4 cellular contexts compared by ENCODE assay signal in the genomic region with DNA sequence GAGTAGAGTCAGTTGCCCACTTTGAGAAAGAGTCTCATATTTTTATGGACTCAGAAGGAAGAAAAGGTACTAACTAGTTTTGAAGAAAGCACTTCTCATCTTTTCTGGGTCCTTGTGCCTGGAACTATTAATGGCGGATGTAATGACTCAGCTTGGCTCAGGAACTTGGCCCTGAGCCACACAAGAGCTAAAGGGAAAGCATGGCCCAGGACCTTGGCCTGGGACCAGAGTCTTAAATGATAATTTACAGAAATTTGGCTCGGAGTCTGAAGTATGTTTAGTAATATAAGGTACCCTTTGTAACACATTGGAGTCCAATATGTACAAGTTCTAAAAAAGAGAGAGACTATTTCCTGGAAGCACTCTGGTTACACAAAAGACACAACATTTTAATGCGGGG. TPM values are rescaled to one million over a fixed set of nuclear protein-coding genes. Genes with fewer than 3 reads are reported as not detected.
"Had no signal": no experiment of that assay in that cellular context is flagged by ENCODE, and none has a peak within 500 bp of the region (broad histone marks: within the 10 kb centered on the region; RNA-seq: fewer than 3 reads in every experiment).

No MANE protein-coding gene starts in this region.

RNA-seq across cellular contexts. Expression of a gene that starts 4.6 kb away (rescaled TPM):
- total RNA-seq: LHCN-M2, M059J, MCF 10A, NCI-H460 had no signal
